ENCODE assay signal across 20 cellular contexts in genomic region chr17:82143333-82143732, GRCh38. TPM values are rescaled to one million over a fixed set of nuclear protein-coding genes. Genes with fewer than 3 reads are reported as not detected.
A peak's percentile ranks its signal among the peaks of the same experiment; 100 is the strongest.
DNase-seq lines count a peak whose midpoint lies in the region; ATAC-seq, FAIRE-seq and TF ChIP-seq lines count a peak whose summit lies in the region.
"Had no signal": no experiment of that assay in that cellular context is flagged by ENCODE, and none has a peak within 500 bp of the region (broad histone marks: within the 10 kb centered on the region; RNA-seq: fewer than 3 reads in every experiment).

No MANE protein-coding gene starts in this region.

- 74% methylated on average over 8 of the region's 8 CpGs for WGBS in GM12878 (ENCODE audit: insufficient coverage, insufficient replicate concordance, low lambda C conversion rate, missing lambda C conversion rate)

- intact Hi-C loops in activated CD4-positive, alpha-beta T cell treated with anti-CD3 and anti-CD28 coated beads for 36 hours (cut with DNase I, micrococcal nuclease): no loop called here
- intact Hi-C loops in GM12878 (cut with micrococcal nuclease; ENCODE audit: unreplicated experiment): no loop called here
- intact Hi-C loops in naive thymus-derived CD4-positive, alpha-beta T cell (cut with micrococcal nuclease): no loop called here

- no peak overlapping the region for H3K4me2 ChIP-seq in GM12878 (ENCODE audit: control insufficient read depth, insufficient read depth)

- H3K4me1 Mint-ChIP-seq in activated CD4-positive, alpha-beta T cell treated with anti-CD3 and anti-CD28 coated beads for 36 hours: no peaks in the 10 kb centered on the region
- H3K4me1 Mint-ChIP-seq in naive thymus-derived CD4-positive, alpha-beta T cell: peaks cover 0 to 12% (median 8%) of the 10 kb centered on the region in 7 donors
- H3K4me1 Mint-ChIP-seq: B cell had no signal

- no peaks in the 10 kb centered on the region for H3K9me3 Mint-ChIP-seq in activated CD4-positive, alpha-beta T cell treated with anti-CD3 and anti-CD28 coated beads for 36 hours (ENCODE audit: low read depth)
- H3K9me3 Mint-ChIP-seq in naive thymus-derived CD4-positive, alpha-beta T cell: peaks cover 0 to 2% (median 0%) of the 10 kb centered on the region in 11 donors

- SMC1A ChIA-PET in GM12878 (lab: Charles Lee; ENCODE audit: uncharacterized antibody, unreplicated experiment): no interaction called here

- no peak for DNase-seq in activated CD4-positive, alpha-beta T cell treated with anti-CD3 and anti-CD28 coated beads for 36 hours
- no peak for DNase-seq in activated CD4-positive, alpha-beta T cell treated with anti-CD3 and anti-CD28 coated beads for 48 hours
- no peak for DNase-seq in GM12878 (ENCODE audit: low read depth, low spot score)
- DNase-seq in naive thymus-derived CD4-positive, alpha-beta T cell: no peak
- no peak for DNase-seq in brain microvascular endothelial cell
- DNase-seq: DMS153, DND-41, GOT3, KG1, MG63, NCI-H2029, NCI-H526 treated with DMSO at 0.1 percent for 48 hours, RPMI8226, SHP77 had no signal

- no peaks in the 10 kb centered on the region for H3K27me3 Mint-ChIP-seq in activated CD4-positive, alpha-beta T cell treated with anti-CD3 and anti-CD28 coated beads for 36 hours
- no peaks in the 10 kb centered on the region for H3K27me3 Mint-ChIP-seq in naive thymus-derived CD4-positive, alpha-beta T cell
- H3K27me3 Mint-ChIP-seq: B cell had no signal

- ATAC-seq in activated CD4-positive, alpha-beta T cell treated with anti-CD3 and anti-CD28 coated beads for 36 hours: no peak
- ATAC-seq in GM12878 (no peak), GM19463 (IDR thresholded peaks at IDR 0.05; ENCODE audit: unreplicated experiment) (no peak), HG02571 (IDR thresholded peaks at IDR 0.05; ENCODE audit: unreplicated experiment) (no peak)
- ATAC-seq in naive thymus-derived CD4-positive, alpha-beta T cell: no peak

- no peak overlapping the region for H2AFZ ChIP-seq in GM12878 (ENCODE audit: control insufficient read depth, low read depth, low read length)

- TF ChIP-seq EP300 in GM12878 (IDR thresholded peaks at IDR 0.05; ENCODE audit: borderline replicate concordance in 1 of 2, control insufficient read depth in 1 of 2, low read depth in 2 of 2, low read length in 2 of 2): no peak

- in situ Hi-C loops in GM12878 (cut with MboI) (no loop called here), brain microvascular endothelial cell (cut with HindIII; ENCODE audit: low pct_ligation_motif_present, low sequenced_read_pairs) (no loop called here)

- H3K27ac Mint-ChIP-seq in activated CD4-positive, alpha-beta T cell treated with anti-CD3 and anti-CD28 coated beads for 36 hours: peak overlapping the region; percentile 10
- H3K27ac Mint-ChIP-seq in naive thymus-derived CD4-positive, alpha-beta T cell: peak overlapping the region in 5 of 9 donors; percentile 19 to 83 (median 69)
- H3K27ac Mint-ChIP-seq: B cell had no signal

- H3K36me3 ChIP-seq in GM12878 (ENCODE audit: control insufficient read depth in 2 of 2, insufficient read depth in 2 of 2, low read length in 1 of 2) (no peaks in the 10 kb centered on the region), brain microvascular endothelial cell (replicated peaks) (no peaks in the 10 kb centered on the region)
- no peaks in the 10 kb centered on the region for H3K36me3 ChIP-seq in naive thymus-derived CD4-positive, alpha-beta T cell (ENCODE audit: control insufficient read depth in 2 of 3, insufficient read depth in 3 of 3, low read length in 3 of 3)
- H3K36me3 ChIP-seq: HAP-1 had no signal

- H3K4me1 ChIP-seq in GM12878 (ENCODE audit: control insufficient read depth, insufficient read depth, low read length): no peaks in the 10 kb centered on the region
- H3K4me1 ChIP-seq in naive thymus-derived CD4-positive, alpha-beta T cell (ENCODE audit: control insufficient read depth in 2 of 2, insufficient read depth in 2 of 2, low read length in 2 of 2): no peaks in the 10 kb centered on the region
- H3K4me1 ChIP-seq: HAP-1 had no signal

- RAD21 ChIA-PET in GM12878 (lab: Charles Lee; ENCODE audit: unreplicated experiment): no interaction called here

- TF ChIP-seq POLR2A in GM12878 (IDR thresholded peaks at IDR 0.05; ENCODE audit: low read depth, low read length): no peak

- peaks cover 6% of the 10 kb centered on the region for H3K36me3 Mint-ChIP-seq in activated CD4-positive, alpha-beta T cell treated with anti-CD3 and anti-CD28 coated beads for 36 hours (ENCODE audit: low read depth)
- H3K36me3 Mint-ChIP-seq in naive thymus-derived CD4-positive, alpha-beta T cell: peaks cover 3 to 29% (median 13%) of the 10 kb centered on the region in 5 donors

- TF ChIP-seq CTCF in GM12878 (IDR thresholded peaks at IDR 0.05 in 2 of 3, conservative IDR thresholded peaks at IDR 0.05 in 1 of 3; ENCODE audit: control insufficient read depth in 2 of 3, extremely low read depth in 1 of 3, insufficient read depth in 1 of 3, low read depth in 3 of 3, low read length in 3 of 3): no peak
- no peak for TF ChIP-seq CTCF in brain microvascular endothelial cell (IDR thresholded peaks at IDR 0.05; ENCODE audit: low read depth, low read length, missing control alignments)

- H3K79me2 ChIP-seq in GM12878 (ENCODE audit: control insufficient read depth, insufficient read depth, low read length): no peaks in the 10 kb centered on the region

- no peak for TF ChIP-seq RAD21 in GM12878 (IDR thresholded peaks at IDR 0.05; ENCODE audit: insufficient read depth, low read depth, low read length)

- CTCF ChIA-PET in activated CD4-positive, alpha-beta T cell treated with anti-CD3 and anti-CD28 coated beads for 36 hours (lab: Charles Lee): interaction anchor here (1.5 to 2.0 kb wide), 2 partner anchors 11 to 113 kb away, joined by 5 to 10 read pairs; no protein-coding TSS in a partner anchor
- CTCF ChIA-PET in GM12878 (lab: Yijun Ruan, JAX): interaction anchor here (0.7 to 1.1 kb wide), 2 partner anchors 12 to 113 kb away, joined by 3 to 4 read pairs; no protein-coding TSS in a partner anchor
- CTCF ChIA-PET in naive thymus-derived CD4-positive, alpha-beta T cell (lab: Charles Lee): interaction anchor here (1.1 kb wide), 1 partner anchor 16 kb away, joined by 3 read pairs; no protein-coding TSS in a partner anchor

- H3K27me3 ChIP-seq in GM12878 (replicated peaks in 1 of 2; ENCODE audit: control insufficient read depth in 2 of 2, insufficient read depth in 2 of 2, low read length in 1 of 2): no peaks in the 10 kb centered on the region
- no peaks in the 10 kb centered on the region for H3K27me3 ChIP-seq in naive thymus-derived CD4-positive, alpha-beta T cell (ENCODE audit: control insufficient read depth in 2 of 2, insufficient read depth in 2 of 2, low read length in 2 of 2)
- H3K27me3 ChIP-seq in brain microvascular endothelial cell (replicated peaks): no peaks in the 10 kb centered on the region
- H3K27me3 ChIP-seq: MG63 had no signal

- POLR2A ChIA-PET in activated CD4-positive, alpha-beta T cell treated with anti-CD3 and anti-CD28 coated beads for 36 hours (lab: Charles Lee): no interaction called here
- POLR2A ChIA-PET in GM12878 (lab: Charles Lee): no interaction called here
- POLR2A ChIA-PET in naive thymus-derived CD4-positive, alpha-beta T cell (lab: Charles Lee): interaction anchor here (1.6 kb wide), 1 partner anchor 22 kb away, joined by 7 read pairs; no protein-coding TSS in a partner anchor

- no peaks in the 10 kb centered on the region for H4K20me1 ChIP-seq in GM12878 (ENCODE audit: control insufficient read depth, insufficient read depth)

- H3K9ac ChIP-seq in GM12878 (ENCODE audit: control insufficient read depth, insufficient read depth, low read length): no peak overlapping the region

- no peak overlapping the region for H3K4me3 Mint-ChIP-seq in activated CD4-positive, alpha-beta T cell treated with anti-CD3 and anti-CD28 coated beads for 36 hours
- peak overlapping the region in 1 of 10 donors; percentile 12 for H3K4me3 Mint-ChIP-seq in naive thymus-derived CD4-positive, alpha-beta T cell
- H3K4me3 Mint-ChIP-seq: B cell had no signal

- H3K9me3 ChIP-seq in GM12878 (replicated peaks; ENCODE audit: control insufficient read depth, insufficient read depth, low read length): no peaks in the 10 kb centered on the region
- H3K9me3 ChIP-seq in naive thymus-derived CD4-positive, alpha-beta T cell (ENCODE audit: control insufficient read depth in 2 of 3, low read length in 3 of 3): no peaks in the 10 kb centered on the region
- H3K9me3 ChIP-seq: HAP-1, MG63 had no signal

- no peak overlapping the region for H3K27ac ChIP-seq in GM12878 (ENCODE audit: control insufficient read depth, insufficient read depth)
- H3K27ac ChIP-seq in naive thymus-derived CD4-positive, alpha-beta T cell (ENCODE audit: low read depth, low read length): no peak overlapping the region
- H3K27ac ChIP-seq in brain microvascular endothelial cell: no peak overlapping the region
- H3K27ac ChIP-seq: 22Rv1, C4-2B had no signal

- BruUV-seq in GM12878 (replicated peaks; lab: Mats Ljungman, UMichigan): no TSS peak

- no peak overlapping the region for H3K4me3 ChIP-seq in GM12878
- no peak overlapping the region for H3K4me3 ChIP-seq in naive thymus-derived CD4-positive, alpha-beta T cell (ENCODE audit: low read length)
- H3K4me3 ChIP-seq in brain microvascular endothelial cell (ENCODE audit: low read depth, low read length): no peak overlapping the region
- H3K4me3 ChIP-seq: HAP-1, MG63 had no signal

- no peak for FAIRE-seq in GM12878 (lab: Jason Lieb, UNC)

RNA-seq across cellular contexts. Expression of gene FASN, which starts 45.3 kb away (rescaled TPM):
- 100 to 1,000 TPM; 239 to 259 TPM for total RNA-seq in activated CD4-positive, alpha-beta T cell treated with anti-CD3 and anti-CD28 coated beads for 36 hours
- 81.2 and 110 TPM in 2 replicates for total RNA-seq in GM12878 (2013; cell fraction: nucleolus; rRNA removed)
- total RNA-seq in GM12878 (2014; rRNA removed) (67.4 and 73.8 TPM in 2 replicates), GM12878 (2014; rRNA removed; fragmentation: Illumina TruSeq; extraction: Trizol) (18.0 and 20.8 TPM in 2 replicates), GM12878 (2021) (333 and 348 TPM in 2 replicates)
- 15.3 TPM for polyA plus RNA-seq in GM12878 (2011; ENCODE audit: low read depth)
- polyA plus RNA-seq in GM12878 (2011; rRNA removed) (4.5 and 10.8 TPM in 2 replicates), GM12878 (2014; fragmentation: Illumina TruSeq; extraction: Trizol) (1.6 and 12.8 TPM in 2 replicates), GM12878 (2014; fragmentation: Nextera tagmentation; extraction: Ambion mirVana) (under 1 TPM; 0.19 to 0.31 TPM), GM12878 (2014; rRNA removed) (87.8 and 131 TPM in 2 replicates), GM12878 (2016; fragmentation: Nextera tagmentation; extraction: Ambion mirVana) (10 to 100 TPM; 40.1 to 42.5 TPM)
- polyA plus RNA-seq in GM12878 (2011; cell fraction: cytosol; rRNA removed): 31.3 and 40.9 TPM in 2 replicates
- 137 and 205 TPM in 2 replicates for polyA plus RNA-seq in GM12878 (2011; cell fraction: nucleus; rRNA removed)
- polyA plus RNA-seq in GM12878 (2012): 82.0 and 91.6 TPM in 2 replicates
- polyA minus RNA-seq in GM12878 (2011; rRNA and poly(A)+ RNA removed): 21.8 and 51.5 TPM in 2 replicates
- polyA minus RNA-seq in GM12878 (2011; cell fraction: cytosol; rRNA and poly(A)+ RNA removed): 91.7 and 93.8 TPM in 2 replicates
- polyA minus RNA-seq in GM12878 (2011; cell fraction: nucleus; rRNA and poly(A)+ RNA removed): 35.7 and 66.9 TPM in 2 replicates
- total RNA-seq in naive thymus-derived CD4-positive, alpha-beta T cell: 100 to 1,000 TPM in 2 of 5 experiments, 10 to 100 TPM in 3; 24.3 to 168 (median 59.0) TPM
- 1 to 10 TPM in 1 of 2 donors, under 1 TPM in 1; 0.96 to 1.5 TPM for polyA plus RNA-seq in naive thymus-derived CD4-positive, alpha-beta T cell
